ENCODE assay signal across 9 cellular contexts in genomic region chr4:140355288-140355687, GRCh38.
"Had no signal": no experiment of that assay in that cellular context is flagged by ENCODE, and none has a peak within 500 bp of the region (broad histone marks: within the 10 kb centered on the region; RNA-seq: fewer than 3 reads in every experiment).

No MANE protein-coding gene starts in this region.

- H3K36me3 ChIP-seq: HAP-1 had no signal

- DNase-seq: GM23248, GOT3, H7, H9, HCEC 1CT, HFFc6 had no signal

- ATAC-seq: GM23338, HCT116 had no signal

- H3K4me3 ChIP-seq: GM23248, GM23338, HAP-1 had no signal

- H3K9me3 ChIP-seq: HAP-1 had no signal

- H3K27ac ChIP-seq: GM23248 had no signal
